Comparison of ENCODE assay signal across 20 cellular contexts in genomic region chr13:58087566-58087965, GRCh38.
"Had no signal": no experiment of that assay in that cellular context is flagged by ENCODE, and none has a peak within 500 bp of the region (broad histone marks: within the 10 kb centered on the region; RNA-seq: fewer than 3 reads in every experiment).

No MANE protein-coding gene starts in this region.

- H3K9me3 ChIP-seq: gastroesophageal sphincter, heart left ventricle, sigmoid colon, thyroid gland had no signal

- FAIRE-seq: endometrium had no signal

- H3K27ac ChIP-seq: gastroesophageal sphincter, heart left ventricle, sigmoid colon, thyroid gland had no signal

- DNase-seq: activated CD4-positive, alpha-beta T cell treated with anti-CD3 and anti-CD28 coated beads, Interleukin-2, amount 10 ng/mL, durations not matched to agents 24 days and 14 days; activated CD8-positive, alpha-beta T cell treated with anti-CD3 and anti-CD28 coated beads for 36 hours; activated naive CD4-positive, alpha-beta T cell treated with anti-CD3 and anti-CD28 coated beads for 36 hours; activated T-cell treated with anti-CD3 and anti-CD28 coated beads, Interleukin-2, amount 50 U/mL, for 4 hours; aorta; cortex of kidney; heart left ventricle; immature natural killer cell; kidney glomerular epithelial cell; left ventricle myocardium superior; nephron progenitor cell; nucleus accumbens; sigmoid colon; stimulated activated CD4-positive, alpha-beta T cell treated with anti-CD3 and anti-CD28 coated beads, Interleukin-4, amount 100 ng/mL, for 4 hours; stimulated activated naive B cell treated with anti-CD40 and anti-IgM and Interleukin-4, amounts not matched to agents 10 μg/mL and 1 μg/mL and 100 μg/mL, for 72 hours; T-helper 1 cell; T-helper 9 cell; thyroid gland had no signal

- ATAC-seq: activated CD8-positive, alpha-beta T cell treated with anti-CD3 and anti-CD28 coated beads for 36 hours; activated T-cell treated with anti-CD3 and anti-CD28 coated beads, Interleukin-2, amount 50 U/mL, for 4 hours; gastroesophageal sphincter; heart left ventricle; left ventricle myocardium superior; stimulated activated naive B cell treated with anti-CD40 and anti-IgM and Interleukin-4, amounts not matched to agents 10 μg/mL and 1 μg/mL and 100 μg/mL, for 72 hours had no signal

- H3K4me3 ChIP-seq: gastroesophageal sphincter, heart left ventricle, sigmoid colon, thyroid gland had no signal

- H3K36me3 ChIP-seq: gastroesophageal sphincter, heart left ventricle, sigmoid colon, thyroid gland had no signal

- H3K27me3 ChIP-seq: gastroesophageal sphincter, heart left ventricle, sigmoid colon, thyroid gland had no signal

- H3K4me1 ChIP-seq: gastroesophageal sphincter, heart left ventricle, sigmoid colon, thyroid gland had no signal
